In the genomic region with DNA sequence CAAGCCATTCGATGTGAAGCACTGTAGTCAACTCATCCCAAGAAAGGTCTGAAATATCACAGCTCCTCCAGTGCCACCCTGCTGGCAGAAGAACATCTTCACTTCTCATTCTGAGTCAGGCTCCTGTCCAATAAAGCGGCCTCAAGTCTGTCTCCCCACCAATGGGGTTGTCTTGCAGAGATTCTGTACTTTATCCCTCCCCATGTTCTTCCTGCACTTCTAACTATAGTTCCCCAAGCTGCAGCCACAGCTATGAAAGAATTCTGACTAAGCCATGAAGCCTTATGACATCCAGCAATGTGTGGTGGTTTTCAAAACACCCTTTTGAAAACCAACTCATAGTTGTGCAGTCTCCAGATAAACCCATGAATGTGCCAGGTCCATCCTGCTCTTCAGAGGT, we compare ENCODE assay signal across 10 cellular contexts. TPM values are rescaled to one million over a fixed set of nuclear protein-coding genes. Genes with fewer than 3 reads are reported as not detected.
DNase-seq lines count a peak whose midpoint lies in the region; ATAC-seq lines count a peak whose summit lies in the region.
"Had no signal": no experiment of that assay in that cellular context is flagged by ENCODE, and none has a peak within 500 bp of the region (broad histone marks: within the 10 kb centered on the region; RNA-seq: fewer than 3 reads in every experiment).

No MANE protein-coding gene starts in this region.

- no peak overlapping the region for H3K4me3 Mint-ChIP-seq in activated CD8-positive, alpha-beta memory T cell treated with anti-CD3 and anti-CD28 coated beads, Interleukin-2, amount 10 ng/mL, durations not matched to agents 7 days and 5 days
- no peak overlapping the region for H3K4me3 Mint-ChIP-seq in activated CD4-positive, alpha-beta memory T cell treated with anti-CD3 and anti-CD28 coated beads, Interleukin-2, amount 10 ng/mL, durations not matched to agents 7 days and 5 days
- no peak overlapping the region for H3K4me3 Mint-ChIP-seq in stimulated activated naive CD8-positive, alpha-beta T cell treated with anti-CD3 and anti-CD28 coated beads, Interleukin-15, Interleukin-2, amounts not matched to agents 100 ng/mL and 50 ng/mL, for 24 hours

- H3K4me1 Mint-ChIP-seq in activated CD8-positive, alpha-beta memory T cell treated with anti-CD3 and anti-CD28 coated beads, Interleukin-2, amount 10 ng/mL, durations not matched to agents 7 days and 5 days = peaks cover 70% of the 10 kb centered on the region
- peaks cover 73% of the 10 kb centered on the region for H3K4me1 Mint-ChIP-seq in activated CD4-positive, alpha-beta memory T cell treated with anti-CD3 and anti-CD28 coated beads, Interleukin-2, amount 10 ng/mL, durations not matched to agents 7 days and 5 days
- H3K4me1 Mint-ChIP-seq in stimulated activated naive CD8-positive, alpha-beta T cell treated with anti-CD3 and anti-CD28 coated beads, Interleukin-15, Interleukin-2, amounts not matched to agents 100 ng/mL and 50 ng/mL, for 24 hours (ENCODE audit: low read depth) = peaks cover 69% of the 10 kb centered on the region

- intact Hi-C loops in left ventricle myocardium superior (cut with micrococcal nuclease) = no loop called here

- H3K27me3 Mint-ChIP-seq in activated CD8-positive, alpha-beta memory T cell treated with anti-CD3 and anti-CD28 coated beads, Interleukin-2, amount 10 ng/mL, durations not matched to agents 7 days and 5 days = no peaks in the 10 kb centered on the region
- H3K27me3 Mint-ChIP-seq in activated CD4-positive, alpha-beta memory T cell treated with anti-CD3 and anti-CD28 coated beads, Interleukin-2, amount 10 ng/mL, durations not matched to agents 7 days and 5 days = no peaks in the 10 kb centered on the region
- H3K27me3 Mint-ChIP-seq in stimulated activated naive CD8-positive, alpha-beta T cell treated with anti-CD3 and anti-CD28 coated beads, Interleukin-15, Interleukin-2, amounts not matched to agents 100 ng/mL and 50 ng/mL, for 24 hours = no peaks in the 10 kb centered on the region

- CTCF ChIA-PET in activated CD8-positive, alpha-beta memory T cell treated with anti-CD3 and anti-CD28 coated beads, Interleukin-2, amount 10 ng/mL, durations not matched to agents 7 days and 5 days (lab: Charles Lee) = interaction anchor here (1.7 kb wide), 1 partner anchor 33 kb away, joined by 3 read pairs; no protein-coding TSS in a partner anchor
- CTCF ChIA-PET in activated CD4-positive, alpha-beta memory T cell treated with anti-CD3 and anti-CD28 coated beads, Interleukin-2, amount 10 ng/mL, durations not matched to agents 7 days and 5 days (lab: Charles Lee) = interaction anchor here (0.8 kb wide), 1 partner anchor 34 kb away, joined by 4 read pairs; no protein-coding TSS in a partner anchor

- POLR2A ChIA-PET in activated CD4-positive, alpha-beta memory T cell treated with anti-CD3 and anti-CD28 coated beads, Interleukin-2, amount 10 ng/mL, durations not matched to agents 7 days and 5 days (lab: Charles Lee) = interaction anchor here (1.6 to 3.0 kb wide), 2 partner anchors 12 to 16 kb away, joined by 3 to 9 read pairs; no protein-coding TSS in a partner anchor

- peak; percentile 56 for ATAC-seq in activated CD8-positive, alpha-beta memory T cell treated with anti-CD3 and anti-CD28 coated beads, Interleukin-2, amount 10 ng/mL, durations not matched to agents 7 days and 5 days
- peak; percentile 14 for ATAC-seq in left ventricle myocardium superior
- no peak for ATAC-seq in GM19023 (IDR thresholded peaks at IDR 0.05; ENCODE audit: unreplicated experiment)

- H3K36me3 Mint-ChIP-seq in activated CD8-positive, alpha-beta memory T cell treated with anti-CD3 and anti-CD28 coated beads, Interleukin-2, amount 10 ng/mL, durations not matched to agents 7 days and 5 days = peaks cover 41% of the 10 kb centered on the region
- peaks cover 52% of the 10 kb centered on the region for H3K36me3 Mint-ChIP-seq in activated CD4-positive, alpha-beta memory T cell treated with anti-CD3 and anti-CD28 coated beads, Interleukin-2, amount 10 ng/mL, durations not matched to agents 7 days and 5 days (ENCODE audit: low read depth)
- peaks cover 62% of the 10 kb centered on the region for H3K36me3 Mint-ChIP-seq in stimulated activated naive CD8-positive, alpha-beta T cell treated with anti-CD3 and anti-CD28 coated beads, Interleukin-15, Interleukin-2, amounts not matched to agents 100 ng/mL and 50 ng/mL, for 24 hours (ENCODE audit: low read depth)

- no peak for DNase-seq in activated CD8-positive, alpha-beta memory T cell treated with anti-CD3 and anti-CD28 coated beads, Interleukin-2, amount 10 ng/mL, durations not matched to agents 7 days and 5 days
- no peak for DNase-seq in activated CD8-positive, alpha-beta memory T cell treated with anti-CD3 and anti-CD28 coated beads, Interleukin-2, amount 50 U/mL, for 48 hours
- DNase-seq in activated CD4-positive, alpha-beta memory T cell treated with anti-CD3 and anti-CD28 coated beads, Interleukin-2, amount 10 ng/mL, durations not matched to agents 7 days and 5 days = no peak
- DNase-seq in left ventricle myocardium superior (no peak), NCI-H2171 (lab: John Stamatoyannopoulos, UW) (no peak), LoVo (ENCODE audit: low spot score) (no peak)
- DNase-seq: BE2C had no signal

- no peaks in the 10 kb centered on the region for H3K9me3 Mint-ChIP-seq in activated CD8-positive, alpha-beta memory T cell treated with anti-CD3 and anti-CD28 coated beads, Interleukin-2, amount 10 ng/mL, durations not matched to agents 7 days and 5 days (ENCODE audit: low read depth)
- H3K9me3 Mint-ChIP-seq in activated CD4-positive, alpha-beta memory T cell treated with anti-CD3 and anti-CD28 coated beads, Interleukin-2, amount 10 ng/mL, durations not matched to agents 7 days and 5 days = no peaks in the 10 kb centered on the region
- no peaks in the 10 kb centered on the region for H3K9me3 Mint-ChIP-seq in stimulated activated naive CD8-positive, alpha-beta T cell treated with anti-CD3 and anti-CD28 coated beads, Interleukin-15, Interleukin-2, amounts not matched to agents 100 ng/mL and 50 ng/mL, for 24 hours

- H3K27ac Mint-ChIP-seq in activated CD8-positive, alpha-beta memory T cell treated with anti-CD3 and anti-CD28 coated beads, Interleukin-2, amount 10 ng/mL, durations not matched to agents 7 days and 5 days = peak overlapping the region; percentile 58
- H3K27ac Mint-ChIP-seq in activated CD4-positive, alpha-beta memory T cell treated with anti-CD3 and anti-CD28 coated beads, Interleukin-2, amount 10 ng/mL, durations not matched to agents 7 days and 5 days = peak overlapping the region; percentile 41
- H3K27ac Mint-ChIP-seq in stimulated activated naive CD8-positive, alpha-beta T cell treated with anti-CD3 and anti-CD28 coated beads, Interleukin-15, Interleukin-2, amounts not matched to agents 100 ng/mL and 50 ng/mL, for 24 hours = peak overlapping the region; percentile 42

RNA-seq across cellular contexts. Expression of a gene that starts 6.8 kb away (rescaled TPM):
- total RNA-seq in activated CD8-positive, alpha-beta memory T cell treated with anti-CD3 and anti-CD28 coated beads, Interleukin-2, amount 10 ng/mL, durations not matched to agents 7 days and 5 days = 100 to 1,000 TPM; 281 to 327 TPM
- 100 to 1,000 TPM; 248 to 263 TPM for total RNA-seq in activated CD4-positive, alpha-beta memory T cell treated with anti-CD3 and anti-CD28 coated beads, Interleukin-2, amount 10 ng/mL, durations not matched to agents 7 days and 5 days
- 119 TPM for total RNA-seq in left ventricle myocardium superior

RNA-seq across cellular contexts. Expression of a gene that starts 54.9 kb away (rescaled TPM):
- not detected for total RNA-seq in activated CD8-positive, alpha-beta memory T cell treated with anti-CD3 and anti-CD28 coated beads, Interleukin-2, amount 10 ng/mL, durations not matched to agents 7 days and 5 days
- total RNA-seq in activated CD4-positive, alpha-beta memory T cell treated with anti-CD3 and anti-CD28 coated beads, Interleukin-2, amount 10 ng/mL, durations not matched to agents 7 days and 5 days = not detected
- not detected for total RNA-seq in left ventricle myocardium superior
- total RNA-seq: pulmonary artery endothelial cell had no signal

RNA-seq across cellular contexts. Expression of a gene that starts 59.9 kb away (rescaled TPM):
- total RNA-seq in activated CD8-positive, alpha-beta memory T cell treated with anti-CD3 and anti-CD28 coated beads, Interleukin-2, amount 10 ng/mL, durations not matched to agents 7 days and 5 days = not detected
- not detected for total RNA-seq in activated CD4-positive, alpha-beta memory T cell treated with anti-CD3 and anti-CD28 coated beads, Interleukin-2, amount 10 ng/mL, durations not matched to agents 7 days and 5 days
- total RNA-seq in left ventricle myocardium superior = not detected
- total RNA-seq: pulmonary artery endothelial cell had no signal
